In the genomic region with DNA sequence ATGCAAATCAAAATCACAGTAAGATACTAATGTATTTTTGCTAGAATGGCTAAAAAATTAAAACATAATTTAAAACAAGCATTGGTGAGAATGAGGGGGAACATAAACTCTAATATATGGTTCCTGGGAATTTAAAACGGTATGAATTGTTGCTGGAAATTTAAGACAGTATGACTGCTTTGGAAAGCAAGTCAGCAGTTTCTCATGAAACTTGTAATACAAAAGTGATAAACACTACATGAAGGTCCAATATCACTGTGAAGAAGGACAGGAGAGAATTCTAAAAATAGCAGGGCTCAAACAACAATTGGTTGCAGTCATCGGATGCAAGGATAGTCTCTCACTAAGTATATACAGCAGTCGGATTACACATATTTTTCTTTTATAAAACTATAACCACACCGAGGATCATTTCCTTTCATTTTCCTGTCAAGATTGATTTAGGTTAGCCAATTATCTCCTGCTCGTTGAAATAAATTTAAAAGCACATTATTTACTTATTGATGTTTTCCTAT, we compare ENCODE assay signal across 1 cellular context.
TF ChIP-seq lines count a peak whose summit lies in the region.

No MANE protein-coding gene starts in this region.

TF ChIP-seq in H1, 55 proteins besides CTCF, POLR2A, EP300 and RAD21:
- no peak for TF ChIP-seq JUND (IDR thresholded peaks at IDR 0.05; ENCODE audit: low read length)
- TF ChIP-seq TBP (IDR thresholded peaks at IDR 0.05; ENCODE audit: low read depth, low read length), result no peak
- TF ChIP-seq SP4 (IDR thresholded peaks at IDR 0.05; ENCODE audit: low read length), result no peak
- no peak for TF ChIP-seq SUZ12 (IDR thresholded peaks at IDR 0.05; ENCODE audit: low read length)
- no peak for TF ChIP-seq HDAC2 (IDR thresholded peaks at IDR 0.05; ENCODE audit: borderline replicate concordance in 1 of 2, low read depth in 2 of 2, low read length in 2 of 2)
- no peak for TF ChIP-seq POU5F1 (IDR thresholded peaks at IDR 0.05; ENCODE audit: low read depth, low read length)
- TF ChIP-seq, protein P1, sequence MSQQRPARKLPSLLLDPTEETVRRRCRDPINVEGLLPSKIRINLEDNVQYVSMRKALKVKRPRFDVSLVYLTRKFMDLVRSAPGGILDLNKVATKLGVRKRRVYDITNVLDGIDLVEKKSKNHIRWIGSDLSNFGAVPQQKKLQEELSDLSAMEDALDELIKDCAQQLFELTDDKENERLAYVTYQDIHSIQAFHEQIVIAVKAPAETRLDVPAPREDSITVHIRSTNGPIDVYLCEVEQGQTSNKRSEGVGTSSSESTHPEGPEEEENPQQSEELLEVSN (IDR thresholded peaks at IDR 0.05), result no peak
- TF ChIP-seq, protein P2, sequence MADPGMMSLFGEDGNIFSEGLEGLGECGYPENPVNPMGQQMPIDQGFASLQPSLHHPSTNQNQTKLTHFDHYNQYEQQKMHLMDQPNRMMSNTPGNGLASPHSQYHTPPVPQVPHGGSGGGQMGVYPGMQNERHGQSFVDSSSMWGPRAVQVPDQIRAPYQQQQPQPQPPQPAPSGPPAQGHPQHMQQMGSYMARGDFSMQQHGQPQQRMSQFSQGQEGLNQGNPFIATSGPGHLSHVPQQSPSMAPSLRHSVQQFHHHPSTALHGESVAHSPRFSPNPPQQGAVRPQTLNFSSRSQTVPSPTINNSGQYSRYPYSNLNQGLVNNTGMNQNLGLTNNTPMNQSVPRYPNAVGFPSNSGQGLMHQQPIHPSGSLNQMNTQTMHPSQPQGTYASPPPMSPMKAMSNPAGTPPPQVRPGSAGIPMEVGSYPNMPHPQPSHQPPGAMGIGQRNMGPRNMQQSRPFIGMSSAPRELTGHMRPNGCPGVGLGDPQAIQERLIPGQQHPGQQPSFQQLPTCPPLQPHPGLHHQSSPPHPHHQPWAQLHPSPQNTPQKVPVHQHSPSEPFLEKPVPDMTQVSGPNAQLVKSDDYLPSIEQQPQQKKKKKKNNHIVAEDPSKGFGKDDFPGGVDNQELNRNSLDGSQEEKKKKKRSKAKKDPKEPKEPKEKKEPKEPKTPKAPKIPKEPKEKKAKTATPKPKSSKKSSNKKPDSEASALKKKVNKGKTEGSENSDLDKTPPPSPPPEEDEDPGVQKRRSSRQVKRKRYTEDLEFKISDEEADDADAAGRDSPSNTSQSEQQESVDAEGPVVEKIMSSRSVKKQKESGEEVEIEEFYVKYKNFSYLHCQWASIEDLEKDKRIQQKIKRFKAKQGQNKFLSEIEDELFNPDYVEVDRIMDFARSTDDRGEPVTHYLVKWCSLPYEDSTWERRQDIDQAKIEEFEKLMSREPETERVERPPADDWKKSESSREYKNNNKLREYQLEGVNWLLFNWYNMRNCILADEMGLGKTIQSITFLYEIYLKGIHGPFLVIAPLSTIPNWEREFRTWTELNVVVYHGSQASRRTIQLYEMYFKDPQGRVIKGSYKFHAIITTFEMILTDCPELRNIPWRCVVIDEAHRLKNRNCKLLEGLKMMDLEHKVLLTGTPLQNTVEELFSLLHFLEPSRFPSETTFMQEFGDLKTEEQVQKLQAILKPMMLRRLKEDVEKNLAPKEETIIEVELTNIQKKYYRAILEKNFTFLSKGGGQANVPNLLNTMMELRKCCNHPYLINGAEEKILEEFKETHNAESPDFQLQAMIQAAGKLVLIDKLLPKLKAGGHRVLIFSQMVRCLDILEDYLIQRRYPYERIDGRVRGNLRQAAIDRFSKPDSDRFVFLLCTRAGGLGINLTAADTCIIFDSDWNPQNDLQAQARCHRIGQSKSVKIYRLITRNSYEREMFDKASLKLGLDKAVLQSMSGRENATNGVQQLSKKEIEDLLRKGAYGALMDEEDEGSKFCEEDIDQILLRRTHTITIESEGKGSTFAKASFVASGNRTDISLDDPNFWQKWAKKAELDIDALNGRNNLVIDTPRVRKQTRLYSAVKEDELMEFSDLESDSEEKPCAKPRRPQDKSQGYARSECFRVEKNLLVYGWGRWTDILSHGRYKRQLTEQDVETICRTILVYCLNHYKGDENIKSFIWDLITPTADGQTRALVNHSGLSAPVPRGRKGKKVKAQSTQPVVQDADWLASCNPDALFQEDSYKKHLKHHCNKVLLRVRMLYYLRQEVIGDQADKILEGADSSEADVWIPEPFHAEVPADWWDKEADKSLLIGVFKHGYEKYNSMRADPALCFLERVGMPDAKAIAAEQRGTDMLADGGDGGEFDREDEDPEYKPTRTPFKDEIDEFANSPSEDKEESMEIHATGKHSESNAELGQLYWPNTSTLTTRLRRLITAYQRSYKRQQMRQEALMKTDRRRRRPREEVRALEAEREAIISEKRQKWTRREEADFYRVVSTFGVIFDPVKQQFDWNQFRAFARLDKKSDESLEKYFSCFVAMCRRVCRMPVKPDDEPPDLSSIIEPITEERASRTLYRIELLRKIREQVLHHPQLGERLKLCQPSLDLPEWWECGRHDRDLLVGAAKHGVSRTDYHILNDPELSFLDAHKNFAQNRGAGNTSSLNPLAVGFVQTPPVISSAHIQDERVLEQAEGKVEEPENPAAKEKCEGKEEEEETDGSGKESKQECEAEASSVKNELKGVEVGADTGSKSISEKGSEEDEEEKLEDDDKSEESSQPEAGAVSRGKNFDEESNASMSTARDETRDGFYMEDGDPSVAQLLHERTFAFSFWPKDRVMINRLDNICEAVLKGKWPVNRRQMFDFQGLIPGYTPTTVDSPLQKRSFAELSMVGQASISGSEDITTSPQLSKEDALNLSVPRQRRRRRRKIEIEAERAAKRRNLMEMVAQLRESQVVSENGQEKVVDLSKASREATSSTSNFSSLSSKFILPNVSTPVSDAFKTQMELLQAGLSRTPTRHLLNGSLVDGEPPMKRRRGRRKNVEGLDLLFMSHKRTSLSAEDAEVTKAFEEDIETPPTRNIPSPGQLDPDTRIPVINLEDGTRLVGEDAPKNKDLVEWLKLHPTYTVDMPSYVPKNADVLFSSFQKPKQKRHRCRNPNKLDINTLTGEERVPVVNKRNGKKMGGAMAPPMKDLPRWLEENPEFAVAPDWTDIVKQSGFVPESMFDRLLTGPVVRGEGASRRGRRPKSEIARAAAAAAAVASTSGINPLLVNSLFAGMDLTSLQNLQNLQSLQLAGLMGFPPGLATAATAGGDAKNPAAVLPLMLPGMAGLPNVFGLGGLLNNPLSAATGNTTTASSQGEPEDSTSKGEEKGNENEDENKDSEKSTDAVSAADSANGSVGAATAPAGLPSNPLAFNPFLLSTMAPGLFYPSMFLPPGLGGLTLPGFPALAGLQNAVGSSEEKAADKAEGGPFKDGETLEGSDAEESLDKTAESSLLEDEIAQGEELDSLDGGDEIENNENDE (IDR thresholded peaks at IDR 0.05; ENCODE audit: insufficient replicate concordance, low read length), result no peak
- TF ChIP-seq SIX5 (IDR thresholded peaks at IDR 0.05; ENCODE audit: low read depth, low read length), result no peak
- no peak for TF ChIP-seq NRF1 (IDR thresholded peaks at IDR 0.05; ENCODE audit: low read depth, low read length)
- TF ChIP-seq CREB1 (IDR thresholded peaks at IDR 0.05), result no peak
- no peak for TF ChIP-seq TAF1 (IDR thresholded peaks at IDR 0.05; ENCODE audit: low read depth, low read length)
- TF ChIP-seq KDM1A (IDR thresholded peaks at IDR 0.05; ENCODE audit: borderline replicate concordance, low read length), result no peak
- TF ChIP-seq CEBPB (IDR thresholded peaks at IDR 0.05; ENCODE audit: low read depth, low read length), result no peak
- no peak for TF ChIP-seq ZNF274 (IDR thresholded peaks at IDR 0.05; ENCODE audit: borderline replicate concordance, extremely low read depth, low read length)
- no peak for TF ChIP-seq RNF2 (IDR thresholded peaks at IDR 0.05; ENCODE audit: borderline replicate concordance, low read depth, low read length, missing control alignments, poor library complexity, severe bottlenecking)
- TF ChIP-seq KDM4A (IDR thresholded peaks at IDR 0.05; ENCODE audit: low read depth, low read length, severe bottlenecking), result no peak
- no peak for TF ChIP-seq GABPA (IDR thresholded peaks at IDR 0.05; ENCODE audit: borderline replicate concordance, insufficient read depth, low read length)
TF ChIP-seq in H1: peak in this region for 0.
